In the genomic region with DNA sequence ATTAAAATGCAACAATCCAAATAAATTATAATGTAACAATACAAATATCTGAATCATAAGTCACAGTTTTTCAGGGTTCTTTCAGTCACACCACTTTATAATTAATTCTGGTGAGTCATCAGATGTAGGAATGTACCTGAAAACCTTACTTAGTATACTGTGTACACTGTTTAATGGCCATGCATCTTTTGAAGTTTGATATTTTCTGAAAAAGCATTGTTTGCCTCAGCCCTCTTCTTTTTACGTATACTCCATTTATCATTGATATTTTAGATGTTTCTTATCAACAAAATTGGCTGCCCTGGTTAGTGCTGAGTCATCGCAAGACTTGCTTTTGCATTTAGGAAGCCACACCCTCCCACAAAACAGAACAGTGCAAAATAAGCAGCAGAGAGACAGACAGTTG, we compare ENCODE assay signal across 10 cellular contexts.
DNase-seq lines count a peak whose midpoint lies in the region; ATAC-seq, FAIRE-seq and TF ChIP-seq lines count a peak whose summit lies in the region.
"Had no signal": no experiment of that assay in that cellular context is flagged by ENCODE, and none has a peak within 500 bp of the region (broad histone marks: within the 10 kb centered on the region; RNA-seq: fewer than 3 reads in every experiment).

No MANE protein-coding gene starts in this region.

- whole genome bisulfite sequencing in smooth muscle cell (ENCODE audit: low lambda C conversion rate), result 43% methylated on average over 2 of the region's 2 CpGs

- H3K27me3 ChIP-seq in astrocyte (ENCODE audit: insufficient read depth, low read length) (no peaks in the 10 kb centered on the region), smooth muscle cell (ENCODE audit: low read depth) (no peaks in the 10 kb centered on the region), H7 (ENCODE audit: control insufficient read depth, insufficient read depth, low read length) (no peaks in the 10 kb centered on the region)

- no peak for TF ChIP-seq CTCF in astrocyte (IDR thresholded peaks at IDR 0.05; ENCODE audit: insufficient read depth, low read depth, low read length)
- no peak for TF ChIP-seq CTCF in smooth muscle cell (IDR thresholded peaks at IDR 0.05; ENCODE audit: borderline replicate concordance, insufficient read depth, poor library complexity, severe bottlenecking)

- H3K27ac Mint-ChIP-seq in activated CD8-positive, alpha-beta memory T cell treated with anti-CD3 and anti-CD28 coated beads, Interleukin-2, amount 10 ng/mL, durations not matched to agents 7 days and 5 days, result peak overlapping the region; percentile 73
- no peak overlapping the region for H3K27ac Mint-ChIP-seq in astrocyte (ENCODE audit: unreplicated experiment)

- H3F3A ChIP-seq in smooth muscle cell (ENCODE audit: low read depth), result no peaks in the 10 kb centered on the region

- H4K20me1 ChIP-seq in astrocyte (ENCODE audit: insufficient read depth, low read length) (no peaks in the 10 kb centered on the region), smooth muscle cell (ENCODE audit: low read depth) (no peaks in the 10 kb centered on the region)

- CTCF ChIA-PET in activated CD8-positive, alpha-beta memory T cell treated with anti-CD3 and anti-CD28 coated beads, Interleukin-2, amount 10 ng/mL, durations not matched to agents 7 days and 5 days (lab: Charles Lee), result no interaction called here

- DNase-seq in activated CD8-positive, alpha-beta memory T cell treated with anti-CD3 and anti-CD28 coated beads, Interleukin-2, amount 10 ng/mL, durations not matched to agents 7 days and 5 days, result peak; percentile 64
- DNase-seq in activated CD8-positive, alpha-beta memory T cell treated with anti-CD3 and anti-CD28 coated beads, Interleukin-2, amount 50 U/mL, for 48 hours, result no peak
- DNase-seq in astrocyte (ENCODE audit: low read depth), result peak; percentile 72
- DNase-seq in smooth muscle cell (lab: John Stamatoyannopoulos, UW; ENCODE audit: unreplicated experiment), result no peak
- no peak for DNase-seq in DMS114 treated with DMSO at 0.1 percent for 48 hours (lab: John Stamatoyannopoulos, UW; ENCODE audit: unreplicated experiment)
- DNase-seq in H7, result no peak
- no peak for DNase-seq in NCI-H1048 (lab: John Stamatoyannopoulos, UW)
- DNase-seq: DND-41, glutamatergic neuron had no signal

- no peak overlapping the region for H3K27ac ChIP-seq in astrocyte (ENCODE audit: low read depth, low read length)
- H3K27ac ChIP-seq in smooth muscle cell (ENCODE audit: low read depth), result peak overlapping the region; percentile 27

- H3K4me1 ChIP-seq in astrocyte (ENCODE audit: insufficient read depth, low read length) (peaks cover 6% of the 10 kb centered on the region), smooth muscle cell (ENCODE audit: low read depth) (peaks cover 8% of the 10 kb centered on the region)

- peaks cover 20% of the 10 kb centered on the region for H3K4me1 Mint-ChIP-seq in activated CD8-positive, alpha-beta memory T cell treated with anti-CD3 and anti-CD28 coated beads, Interleukin-2, amount 10 ng/mL, durations not matched to agents 7 days and 5 days
- H3K4me1 Mint-ChIP-seq in astrocyte (ENCODE audit: low read depth, unreplicated experiment), result peaks cover 6% of the 10 kb centered on the region

- no peak for FAIRE-seq in astrocyte (lab: Jason Lieb, UNC)

- H3K36me3 Mint-ChIP-seq in activated CD8-positive, alpha-beta memory T cell treated with anti-CD3 and anti-CD28 coated beads, Interleukin-2, amount 10 ng/mL, durations not matched to agents 7 days and 5 days, result peaks cover 2% of the 10 kb centered on the region
- no peaks in the 10 kb centered on the region for H3K36me3 Mint-ChIP-seq in astrocyte (ENCODE audit: low read depth, unreplicated experiment)

- no peaks in the 10 kb centered on the region for H3K27me3 Mint-ChIP-seq in activated CD8-positive, alpha-beta memory T cell treated with anti-CD3 and anti-CD28 coated beads, Interleukin-2, amount 10 ng/mL, durations not matched to agents 7 days and 5 days
- no peaks in the 10 kb centered on the region for H3K27me3 Mint-ChIP-seq in astrocyte (ENCODE audit: low read depth, unreplicated experiment)

- H3K9ac ChIP-seq in astrocyte (ENCODE audit: low read length) (no peak overlapping the region), smooth muscle cell (ENCODE audit: low read depth) (no peak overlapping the region)

- H3K4me3 Mint-ChIP-seq in activated CD8-positive, alpha-beta memory T cell treated with anti-CD3 and anti-CD28 coated beads, Interleukin-2, amount 10 ng/mL, durations not matched to agents 7 days and 5 days, result no peak overlapping the region
- H3K4me3 Mint-ChIP-seq in astrocyte (ENCODE audit: unreplicated experiment), result no peak overlapping the region

- H3K4me3 ChIP-seq in astrocyte (ENCODE audit: insufficient read depth, low read depth, low read length) (no peak overlapping the region), smooth muscle cell (no peak overlapping the region), H7 (ENCODE audit: insufficient read depth, low read depth, low read length) (no peak overlapping the region)

- no peak overlapping the region for H2AFZ ChIP-seq in astrocyte (ENCODE audit: low read depth, low read length)
- no peak overlapping the region for H2AFZ ChIP-seq in smooth muscle cell (ENCODE audit: low read depth)

- H3K4me2 ChIP-seq in astrocyte (ENCODE audit: low read length) (no peak overlapping the region), smooth muscle cell (peak overlapping the region; percentile 12)

- H3K9me3 Mint-ChIP-seq in activated CD8-positive, alpha-beta memory T cell treated with anti-CD3 and anti-CD28 coated beads, Interleukin-2, amount 10 ng/mL, durations not matched to agents 7 days and 5 days (ENCODE audit: low read depth), result no peaks in the 10 kb centered on the region
- no peaks in the 10 kb centered on the region for H3K9me3 Mint-ChIP-seq in astrocyte (ENCODE audit: unreplicated experiment)

- peak; percentile 89 for ATAC-seq in activated CD8-positive, alpha-beta memory T cell treated with anti-CD3 and anti-CD28 coated beads, Interleukin-2, amount 10 ng/mL, durations not matched to agents 7 days and 5 days
- peak; percentile 61 for ATAC-seq in HG03103 (IDR thresholded peaks at IDR 0.05; ENCODE audit: low read depth, unreplicated experiment)

- H3K36me3 ChIP-seq in astrocyte (ENCODE audit: insufficient read depth, low read length), result no peaks in the 10 kb centered on the region
- H3K36me3 ChIP-seq in smooth muscle cell (ENCODE audit: low read depth), result no peaks in the 10 kb centered on the region
- H3K36me3 ChIP-seq in H7 (replicated peaks; ENCODE audit: control insufficient read depth, insufficient read depth, low read length), result no peaks in the 10 kb centered on the region

- no peaks in the 10 kb centered on the region for H3K9me3 ChIP-seq in astrocyte (ENCODE audit: insufficient read depth, low read depth, low read length)
- H3K9me3 ChIP-seq in smooth muscle cell (replicated peaks; ENCODE audit: low read depth), result no peaks in the 10 kb centered on the region

- no peaks in the 10 kb centered on the region for H3K79me2 ChIP-seq in astrocyte (ENCODE audit: insufficient read depth, low read length)
- H3K79me2 ChIP-seq in smooth muscle cell (ENCODE audit: low read depth), result no peaks in the 10 kb centered on the region

Comparison
In these comparisons a context has a peak if more than half of its experiments do, and no peak if none do; other contexts are left out.
1. DNase-seq: peak in activated CD8-positive, alpha-beta memory T cell treated with anti-CD3 and anti-CD28 coated beads, Interleukin-2, amount 10 ng/mL, durations not matched to agents 7 days and 5 days (single experiment) and astrocyte (single experiment); none in activated CD8-positive, alpha-beta memory T cell treated with anti-CD3 and anti-CD28 coated beads, Interleukin-2, amount 50 U/mL, for 48 hours (single experiment), smooth muscle cell (single experiment), DMS114 treated with DMSO at 0.1 percent for 48 hours (single experiment), H7 (single experiment) and NCI-H1048 (single experiment).